22 cellular contexts compared by ENCODE assay signal in the genomic region with DNA sequence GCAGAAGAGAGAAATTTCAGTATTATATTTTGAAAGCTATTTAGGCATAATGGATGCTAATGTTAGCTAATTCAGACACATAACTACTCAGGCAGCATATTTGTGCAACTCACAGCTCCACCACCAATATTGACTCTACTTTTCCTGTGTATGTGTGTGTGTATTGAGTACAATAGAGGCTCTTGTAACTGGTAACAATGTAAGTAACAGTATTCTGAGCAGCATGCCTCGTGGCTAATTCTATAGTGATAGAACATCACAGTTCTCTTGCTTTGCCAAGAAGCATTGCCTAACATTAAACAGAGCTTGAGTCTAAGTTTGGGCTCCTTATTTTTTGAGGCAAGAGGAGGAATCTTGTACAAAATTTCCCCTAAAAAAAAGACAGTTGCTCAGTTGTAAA.
DNase-seq lines count a peak whose midpoint lies in the region; ATAC-seq, FAIRE-seq and TF ChIP-seq lines count a peak whose summit lies in the region.
"Had no signal": no experiment of that assay in that cellular context is flagged by ENCODE, and none has a peak within 500 bp of the region (broad histone marks: within the 10 kb centered on the region; RNA-seq: fewer than 3 reads in every experiment).

No MANE protein-coding gene starts in this region.

- H3K4me3 ChIP-seq in A549, result no peak overlapping the region
- no peak overlapping the region for H3K4me3 ChIP-seq in muscle layer of colon (ENCODE audit: low read depth in 1 of 2, low read length in 2 of 2)
- no peak overlapping the region for H3K4me3 ChIP-seq in foreskin fibroblast (ENCODE audit: low read depth in 1 of 2, low read length in 2 of 2)
- H3K4me3 ChIP-seq: heart left ventricle, SJSA1 had no signal

- 0% methylated on average over 1 of the region's 1 CpG for WGBS in A549 (ENCODE audit: missing lambda C conversion rate)

- H3K9me3 Mint-ChIP-seq in stimulated activated effector memory CD8-positive, alpha-beta T cell treated with anti-CD3 and anti-CD28 coated beads, Interleukin-12 subunit alpha, Interleukin-12 subunit beta, amount 100 ng/mL, for 72 hours, result no peaks in the 10 kb centered on the region

- H3K9ac ChIP-seq in muscle layer of colon (ENCODE audit: low read length), result no peak overlapping the region

- POLR2A ChIA-PET in A549 (lab: Yijun Ruan, JAX), result no interaction called here

- H3K4me3 Mint-ChIP-seq in stimulated activated effector memory CD8-positive, alpha-beta T cell treated with anti-CD3 and anti-CD28 coated beads, Interleukin-12 subunit alpha, Interleukin-12 subunit beta, amount 100 ng/mL, for 72 hours, result no peak overlapping the region
- H3K4me3 Mint-ChIP-seq: HFFc6 had no signal

- H3K9me3 ChIP-seq in A549 (no peaks in the 10 kb centered on the region), muscle layer of colon (ENCODE audit: low read length) (no peaks in the 10 kb centered on the region)
- H3K9me3 ChIP-seq: SJSA1 had no signal

- no peaks in the 10 kb centered on the region for H3K36me3 ChIP-seq in muscle layer of colon (ENCODE audit: insufficient read depth, low read length)
- H3K36me3 ChIP-seq: heart left ventricle, SJSA1, WERI-Rb-1 had no signal

- no peaks in the 10 kb centered on the region for H3K4me1 Mint-ChIP-seq in stimulated activated effector memory CD8-positive, alpha-beta T cell treated with anti-CD3 and anti-CD28 coated beads, Interleukin-12 subunit alpha, Interleukin-12 subunit beta, amount 100 ng/mL, for 72 hours

- CTCF ChIA-PET in A549 (lab: Yijun Ruan, JAX), result no interaction called here

- no peak overlapping the region; a peak in 1 of 6 replicates for H3K27ac ChIP-seq in A549
- peak overlapping the region; percentile 44 for H3K27ac ChIP-seq in muscle layer of colon (ENCODE audit: low read depth, low read length)
- H3K27ac ChIP-seq: C4-2B, heart left ventricle, SJSA1, WERI-Rb-1 had no signal

- TF ChIP-seq POLR2A in A549 (IDR thresholded peaks at IDR 0.05; ENCODE audit: low read length), result no peak

- no peak overlapping the region for H3K27ac Mint-ChIP-seq in stimulated activated effector memory CD8-positive, alpha-beta T cell treated with anti-CD3 and anti-CD28 coated beads, Interleukin-12 subunit alpha, Interleukin-12 subunit beta, amount 100 ng/mL, for 72 hours
- H3K27ac Mint-ChIP-seq: HFFc6 had no signal

- TF ChIP-seq CTCF in A549 (IDR thresholded peaks at IDR 0.05) (no peak), foreskin fibroblast (IDR thresholded peaks at IDR 0.05; ENCODE audit: low read depth, low read length) (no peak)

- no peak for FAIRE-seq in A549 (lab: Jason Lieb, UNC)
- FAIRE-seq: urothelium cell line had no signal

- intact Hi-C loops in posterior cingulate gyrus (cut with DNase I), result no loop called here

- peak overlapping the region; percentile 40 for H3K4me2 ChIP-seq in A549

- no peaks in the 10 kb centered on the region for H3K36me3 Mint-ChIP-seq in stimulated activated effector memory CD8-positive, alpha-beta T cell treated with anti-CD3 and anti-CD28 coated beads, Interleukin-12 subunit alpha, Interleukin-12 subunit beta, amount 100 ng/mL, for 72 hours

- ATAC-seq in A549, result peak in 1 of 2 experiments; percentile 54; a peak in 3 of 6 replicates
- no peak for ATAC-seq in stimulated activated effector memory CD8-positive, alpha-beta T cell treated with anti-CD3 and anti-CD28 coated beads, Interleukin-12 subunit alpha, Interleukin-12 subunit beta, amount 100 ng/mL, for 72 hours
- ATAC-seq: esophagus mucosa, heart left ventricle, Panc1 had no signal

- no peak for TF ChIP-seq EP300 in A549 (IDR thresholded peaks at IDR 0.05)

- DNase-seq in A549 (ENCODE audit: low read depth in 1 of 2, low spot score in 1 of 2), result peak in 1 of 2 experiments; percentile 10
- DNase-seq in NCI-H774 (lab: John Stamatoyannopoulos, UW), result peak; percentile 64
- DNase-seq in fibroblast of gingiva (ENCODE audit: low read depth), result peak; percentile 12
- DNase-seq in foreskin fibroblast, result no peak
- no peak for DNase-seq in effector CD4-positive, alpha-beta T cell
- no peak for DNase-seq in stimulated activated effector memory CD8-positive, alpha-beta T cell treated with anti-CD3 and anti-CD28 coated beads, Interleukin-12 subunit alpha, Interleukin-12 subunit beta, amount 100 ng/mL, for 72 hours (ENCODE audit: low spot score in 2 of 2)
- no peak for DNase-seq in posterior cingulate gyrus
- DNase-seq: activated CD4-positive, alpha-beta T cell treated with anti-CD3 and anti-CD28 coated beads, Interleukin-2, amount 50 U/mL, for 4 hours; activated gamma-delta T cell treated with Interleukin-2 at 50 U/mL for 16 hours; caudate nucleus; heart left ventricle; HFFc6; nucleus accumbens; right cardiac atrium; stimulated activated CD8-positive, alpha-beta memory T cell treated with anti-CD3 and anti-CD28 coated beads, Interleukin-4, amount 100 ng/mL, for 48 hours; WERI-Rb-1 had no signal

- no peak for TF ChIP-seq RAD21 in A549 (conservative IDR thresholded peaks at IDR 0.05 in 1 of 2, IDR thresholded peaks at IDR 0.05 in 1 of 2)

- no peaks in the 10 kb centered on the region for H3K27me3 ChIP-seq in muscle layer of colon (ENCODE audit: control insufficient read depth in 1 of 2, insufficient read depth in 2 of 2, low read length in 2 of 2)
- H3K27me3 ChIP-seq: heart left ventricle, SJSA1 had no signal

- H3K4me1 ChIP-seq in A549 (peaks cover 15% of the 10 kb centered on the region; the same call in 1 of the 3 replicates), muscle layer of colon (ENCODE audit: insufficient read depth, low read length) (peaks cover 9% of the 10 kb centered on the region)
- H3K4me1 ChIP-seq: heart left ventricle, SJSA1 had no signal

TF ChIP-seq in A549, 52 proteins besides CTCF, POLR2A, EP300 and RAD21:
- TF ChIP-seq ZFP36 (IDR thresholded peaks at IDR 0.05; ENCODE audit: borderline replicate concordance, partially characterized antibody) (no peak), FOSL2 (IDR thresholded peaks at IDR 0.05) (no peak), FOSL2 (CRISPR knock-in tag; IDR thresholded peaks at IDR 0.05) (no peak), SREBF2 (IDR thresholded peaks at IDR 0.05) (no peak), HOXB13 (CRISPR knock-in tag; IDR thresholded peaks at IDR 0.05; ENCODE audit: low read depth) (no peak), KDM1A (IDR thresholded peaks at IDR 0.05; ENCODE audit: low read depth) (no peak), HOXB5 (CRISPR knock-in tag; IDR thresholded peaks at IDR 0.05) (no peak), ZNF302 (CRISPR knock-in tag; IDR thresholded peaks at IDR 0.05) (no peak), CHD4 (IDR thresholded peaks at IDR 0.05; ENCODE audit: borderline replicate concordance) (no peak), ESRRA (IDR thresholded peaks at IDR 0.05; ENCODE audit: borderline replicate concordance, low read length) (no peak), MYC (IDR thresholded peaks at IDR 0.05; ENCODE audit: borderline replicate concordance, low read length) (no peak), TFCP2L1 (CRISPR knock-in tag; IDR thresholded peaks at IDR 0.05) (no peak), RARB (CRISPR knock-in tag; IDR thresholded peaks at IDR 0.05) (no peak), FOXS1 (CRISPR knock-in tag; IDR thresholded peaks at IDR 0.05) (no peak), RNF2 (IDR thresholded peaks at IDR 0.05; ENCODE audit: borderline replicate concordance, low read depth) (no peak), FOSB (CRISPR knock-in tag; IDR thresholded peaks at IDR 0.05) (no peak), ZSCAN20 (CRISPR knock-in tag; IDR thresholded peaks at IDR 0.05) (no peak)
- TF ChIP-seq, protein P1, sequence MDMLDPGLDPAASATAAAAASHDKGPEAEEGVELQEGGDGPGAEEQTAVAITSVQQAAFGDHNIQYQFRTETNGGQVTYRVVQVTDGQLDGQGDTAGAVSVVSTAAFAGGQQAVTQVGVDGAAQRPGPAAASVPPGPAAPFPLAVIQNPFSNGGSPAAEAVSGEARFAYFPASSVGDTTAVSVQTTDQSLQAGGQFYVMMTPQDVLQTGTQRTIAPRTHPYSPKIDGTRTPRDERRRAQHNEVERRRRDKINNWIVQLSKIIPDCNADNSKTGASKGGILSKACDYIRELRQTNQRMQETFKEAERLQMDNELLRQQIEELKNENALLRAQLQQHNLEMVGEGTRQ (IDR thresholded peaks at IDR 0.05), result no peak
- TF ChIP-seq, protein P2, sequence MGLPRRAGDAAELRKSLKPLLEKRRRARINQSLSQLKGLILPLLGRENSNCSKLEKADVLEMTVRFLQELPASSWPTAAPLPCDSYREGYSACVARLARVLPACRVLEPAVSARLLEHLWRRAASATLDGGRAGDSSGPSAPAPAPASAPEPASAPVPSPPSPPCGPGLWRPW (IDR thresholded peaks at IDR 0.05), result no peak
- TF ChIP-seq, protein P3, sequence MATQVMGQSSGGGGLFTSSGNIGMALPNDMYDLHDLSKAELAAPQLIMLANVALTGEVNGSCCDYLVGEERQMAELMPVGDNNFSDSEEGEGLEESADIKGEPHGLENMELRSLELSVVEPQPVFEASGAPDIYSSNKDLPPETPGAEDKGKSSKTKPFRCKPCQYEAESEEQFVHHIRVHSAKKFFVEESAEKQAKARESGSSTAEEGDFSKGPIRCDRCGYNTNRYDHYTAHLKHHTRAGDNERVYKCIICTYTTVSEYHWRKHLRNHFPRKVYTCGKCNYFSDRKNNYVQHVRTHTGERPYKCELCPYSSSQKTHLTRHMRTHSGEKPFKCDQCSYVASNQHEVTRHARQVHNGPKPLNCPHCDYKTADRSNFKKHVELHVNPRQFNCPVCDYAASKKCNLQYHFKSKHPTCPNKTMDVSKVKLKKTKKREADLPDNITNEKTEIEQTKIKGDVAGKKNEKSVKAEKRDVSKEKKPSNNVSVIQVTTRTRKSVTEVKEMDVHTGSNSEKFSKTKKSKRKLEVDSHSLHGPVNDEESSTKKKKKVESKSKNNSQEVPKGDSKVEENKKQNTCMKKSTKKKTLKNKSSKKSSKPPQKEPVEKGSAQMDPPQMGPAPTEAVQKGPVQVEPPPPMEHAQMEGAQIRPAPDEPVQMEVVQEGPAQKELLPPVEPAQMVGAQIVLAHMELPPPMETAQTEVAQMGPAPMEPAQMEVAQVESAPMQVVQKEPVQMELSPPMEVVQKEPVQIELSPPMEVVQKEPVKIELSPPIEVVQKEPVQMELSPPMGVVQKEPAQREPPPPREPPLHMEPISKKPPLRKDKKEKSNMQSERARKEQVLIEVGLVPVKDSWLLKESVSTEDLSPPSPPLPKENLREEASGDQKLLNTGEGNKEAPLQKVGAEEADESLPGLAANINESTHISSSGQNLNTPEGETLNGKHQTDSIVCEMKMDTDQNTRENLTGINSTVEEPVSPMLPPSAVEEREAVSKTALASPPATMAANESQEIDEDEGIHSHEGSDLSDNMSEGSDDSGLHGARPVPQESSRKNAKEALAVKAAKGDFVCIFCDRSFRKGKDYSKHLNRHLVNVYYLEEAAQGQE (IDR thresholded peaks at IDR 0.05), result no peak

Comparison
In these comparisons a context has a peak if more than half of its experiments do, and no peak if none do; other contexts are left out.
1. DNase-seq: peak in NCI-H774 (single experiment) and fibroblast of gingiva (single experiment); none in foreskin fibroblast (0 of 2), effector CD4-positive, alpha-beta T cell (single experiment), stimulated activated effector memory CD8-positive, alpha-beta T cell treated with anti-CD3 and anti-CD28 coated beads, Interleukin-12 subunit alpha, Interleukin-12 subunit beta, amount 100 ng/mL, for 72 hours (0 of 2) and posterior cingulate gyrus (0 of 10).